ENCODE assay signal across 10 cellular contexts in genomic region chr12:19946549-19946948, GRCh38.
DNase-seq lines count a peak whose midpoint lies in the region; ATAC-seq and TF ChIP-seq lines count a peak whose summit lies in the region.
"Had no signal": no experiment of that assay in that cellular context is flagged by ENCODE, and none has a peak within 500 bp of the region (broad histone marks: within the 10 kb centered on the region; RNA-seq: fewer than 3 reads in every experiment).

No MANE protein-coding gene starts in this region.

- intact Hi-C loops in natural killer cell (cut with micrococcal nuclease) = no loop called here
- intact Hi-C loops in head of caudate nucleus (cut with DNase I) = no loop called here

- DNase-seq in H4 (ENCODE audit: low spot score) (peak; percentile 77), SJCRH30 (peak; percentile 51 to 77), fibroblast of villous mesenchyme (ENCODE audit: low read depth) (peak; percentile 79), natural killer cell (no peak), head of caudate nucleus (no peak)
- DNase-seq: SIG-M5; spleen; stimulated activated naive CD8-positive, alpha-beta T cell treated with anti-CD3 and anti-CD28 coated beads, Interleukin-15, amount 100 ng/mL, for 72 hours had no signal

- no peaks in the 10 kb centered on the region for H3K27me3 Mint-ChIP-seq in natural killer cell (ENCODE audit: low read depth in 2 of 2)
- H3K27me3 Mint-ChIP-seq: stimulated activated naive CD8-positive, alpha-beta T cell treated with anti-CD3 and anti-CD28 coated beads, Interleukin-15, amount 100 ng/mL, for 72 hours had no signal

- peak overlapping the region; percentile 89 for H3K27ac ChIP-seq in SJCRH30

- no peaks in the 10 kb centered on the region for H3K36me3 ChIP-seq in SJCRH30
- no peaks in the 10 kb centered on the region for H3K36me3 ChIP-seq in skeletal muscle satellite cell (ENCODE audit: insufficient read depth, low read length)
- H3K36me3 ChIP-seq: spleen had no signal

- peaks cover 14% of the 10 kb centered on the region for H3K4me1 ChIP-seq in SJCRH30
- H3K4me1 ChIP-seq in skeletal muscle satellite cell (ENCODE audit: control insufficient read depth, insufficient read depth, low read length) = peaks cover 24% of the 10 kb centered on the region
- H3K4me1 ChIP-seq: spleen had no signal

- H3K9me3 Mint-ChIP-seq in natural killer cell = peaks cover 0 to 2% of the 10 kb centered on the region in 2 donors

- no peak overlapping the region for H3K4me3 Mint-ChIP-seq in natural killer cell
- H3K4me3 Mint-ChIP-seq: stimulated activated naive CD8-positive, alpha-beta T cell treated with anti-CD3 and anti-CD28 coated beads, Interleukin-15, amount 100 ng/mL, for 72 hours had no signal

- H3K27me3 ChIP-seq in SJCRH30 (no peaks in the 10 kb centered on the region), skeletal muscle satellite cell (ENCODE audit: control insufficient read depth, insufficient read depth, low read length) (no peaks in the 10 kb centered on the region)
- H3K27me3 ChIP-seq: spleen had no signal

- no peaks in the 10 kb centered on the region for H3K4me1 Mint-ChIP-seq in natural killer cell
- H3K4me1 Mint-ChIP-seq: stimulated activated naive CD8-positive, alpha-beta T cell treated with anti-CD3 and anti-CD28 coated beads, Interleukin-15, amount 100 ng/mL, for 72 hours had no signal

- H3K36me3 Mint-ChIP-seq in natural killer cell = no peaks in the 10 kb centered on the region

- H3K4me3 ChIP-seq in SJCRH30 = peak overlapping the region; percentile 26
- H3K4me3 ChIP-seq in fibroblast of villous mesenchyme (ENCODE audit: low read depth, low read length) = no peak overlapping the region
- H3K4me3 ChIP-seq in skeletal muscle satellite cell (ENCODE audit: low read length) = no peak overlapping the region
- H3K4me3 ChIP-seq: spleen had no signal

- no peak for TF ChIP-seq CTCF in fibroblast of villous mesenchyme (IDR thresholded peaks at IDR 0.05; ENCODE audit: insufficient read depth, low read depth, low read length)
- no peak for TF ChIP-seq CTCF in natural killer cell (IDR thresholded peaks at IDR 0.05)

- ATAC-seq in natural killer cell (no peak), GM19397 (IDR thresholded peaks at IDR 0.05; ENCODE audit: unreplicated experiment) (no peak)
- ATAC-seq: stimulated activated naive CD8-positive, alpha-beta T cell treated with anti-CD3 and anti-CD28 coated beads, Interleukin-15, amount 100 ng/mL, for 72 hours had no signal

- H3K4me2 ChIP-seq in skeletal muscle satellite cell (ENCODE audit: low read length) = peak overlapping the region; percentile 66

- peak overlapping the region; percentile 65 for H3K9ac ChIP-seq in skeletal muscle satellite cell (ENCODE audit: low read depth, low read length)

- no peaks in the 10 kb centered on the region for H3K9me3 ChIP-seq in SJCRH30 (replicated peaks)
- H3K9me3 ChIP-seq in skeletal muscle satellite cell (replicated peaks; ENCODE audit: low read length) = no peaks in the 10 kb centered on the region

- H3K27ac Mint-ChIP-seq in natural killer cell = no peak overlapping the region
- H3K27ac Mint-ChIP-seq: stimulated activated naive CD8-positive, alpha-beta T cell treated with anti-CD3 and anti-CD28 coated beads, Interleukin-15, amount 100 ng/mL, for 72 hours had no signal

Comparison
In these comparisons a context has a peak if more than half of its experiments do, and no peak if none do; other contexts are left out.
1. DNase-seq: peak in H4 (single experiment), SJCRH30 (2 of 2) and fibroblast of villous mesenchyme (single experiment); none in natural killer cell (single experiment) and head of caudate nucleus (0 of 42).